In genomic region chr17:81925860-81926450, GRCh38 we compare ENCODE assay signal across 8 cellular contexts. TPM values are rescaled to one million over a fixed set of nuclear protein-coding genes. Genes with fewer than 3 reads are reported as not detected.
A peak's percentile ranks its signal among the peaks of the same experiment; 100 is the strongest.
DNase-seq lines count a peak whose midpoint lies in the region; TF ChIP-seq lines count a peak whose summit lies in the region.

No MANE protein-coding gene starts in this region.

- TF ChIP-seq POLR2A in ovary (IDR thresholded peaks at IDR 0.05): no peak

- no peaks in the 10 kb centered on the region for H3K9me3 Mint-ChIP-seq in Caco-2 (ENCODE audit: unreplicated experiment)

- H3K27ac ChIP-seq in ovary: peak overlapping the region; percentile 86 to 87

- 62 to 65% (median 62%) methylated on average over 9 to 10 of the region's 10 CpGs for WGBS in ovary, 3 donors

- intact Hi-C loops in Caco-2 (cut with micrococcal nuclease; ENCODE audit: unreplicated experiment) (loop anchor here (1.0 to 5.0 kb wide), 4 partner anchors 8 to 596 kb away; partner anchors contain the start of genes CENPX, LRRC45, PCYT2 and SIRT7), ovary (cut with DNase I) (no loop called here)

- H3K36me3 ChIP-seq in Caco-2 (ENCODE audit: control insufficient read depth, insufficient read depth, low read length) (peaks cover 2% of the 10 kb centered on the region), ovary (no peaks in the 10 kb centered on the region)

- POLR2A ChIA-PET in Caco-2 (lab: Charles Lee): interaction anchor here (0.6 to 1.7 kb wide), 8 partner anchors 8 to 112 kb away, joined by 3 to 11 read pairs (median 6); partner anchors contain the start of genes CENPX, DCXR, LRRC45 and PCYT2

- H3K27me3 ChIP-seq in Caco-2 (replicated peaks; ENCODE audit: control insufficient read depth, insufficient read depth, low read length) (no peaks in the 10 kb centered on the region), ovary (no peaks in the 10 kb centered on the region)

- H3K4me1 Mint-ChIP-seq in Caco-2 (ENCODE audit: low read depth, unreplicated experiment): peaks cover 17% of the 10 kb centered on the region

- no peaks in the 10 kb centered on the region for H3K9me3 ChIP-seq in Caco-2
- no peaks in the 10 kb centered on the region for H3K9me3 ChIP-seq in ovary

- peaks cover 30% of the 10 kb centered on the region for H3K36me3 Mint-ChIP-seq in Caco-2 (ENCODE audit: insufficient read depth, unreplicated experiment)

- H3K4me1 ChIP-seq in Caco-2 (peaks cover 14% of the 10 kb centered on the region), ovary (ENCODE audit: insufficient read depth) (peaks cover 30% of the 10 kb centered on the region)

- no peaks in the 10 kb centered on the region for H3K27me3 Mint-ChIP-seq in Caco-2 (ENCODE audit: insufficient read depth, unreplicated experiment)

- H3K4me3 Mint-ChIP-seq in Caco-2 (ENCODE audit: unreplicated experiment): peak overlapping the region; percentile 77

- CTCF ChIA-PET in Caco-2 (lab: Charles Lee): interaction anchor here (0.8 to 2.1 kb wide), 3 partner anchors 34 to 112 kb away, joined by 3 to 10 read pairs (median 10); partner anchors contain the start of genes CENPX, DCXR and LRRC45

- peak overlapping the region; percentile 85 for H3K27ac Mint-ChIP-seq in Caco-2 (ENCODE audit: unreplicated experiment)

- H3K4me3 ChIP-seq in Caco-2 (ENCODE audit: low read depth, low read length): peak overlapping the region; percentile 89
- peak overlapping the region; percentile 70 for H3K4me3 ChIP-seq in epithelial cell of esophagus (ENCODE audit: low read length)
- H3K4me3 ChIP-seq in ovary: peak overlapping the region; percentile 92

- TF ChIP-seq CTCF in Caco-2 (IDR thresholded peaks at IDR 0.05; ENCODE audit: insufficient read depth in 1 of 2, low read depth in 1 of 2, low read length in 1 of 2, severe bottlenecking in 1 of 2, unreplicated experiment in 1 of 2): no peak
- no peak for TF ChIP-seq CTCF in epithelial cell of esophagus (IDR thresholded peaks at IDR 0.05; ENCODE audit: insufficient read depth, low read depth, low read length, missing control alignments)
- TF ChIP-seq CTCF in ovary (IDR thresholded peaks at IDR 0.05): no peak

- BruUV-seq in Caco-2 (replicated peaks; lab: Mats Ljungman, UMichigan): TSS peak; percentile 37

- DNase-seq in Caco-2 (no peak), RPMI8226 (peak; percentile 32), epithelial cell of esophagus (ENCODE audit: low read depth) (no peak), ovary (peak in 1 of 5 donors; percentile 18), NCI-H2107 (lab: John Stamatoyannopoulos, UW) (no peak), T-helper 9 cell (no peak), DMS153 (lab: John Stamatoyannopoulos, UW) (no peak)
- no peak for DNase-seq in activated CD8-positive, alpha-beta memory T cell treated with anti-CD3 and anti-CD28 coated beads, Interleukin-2, amount 50 U/mL, for 48 hours

- no peak for TF ChIP-seq EP300 in ovary (IDR thresholded peaks at IDR 0.05)

RNA-seq across cellular contexts. Expression of gene MAFG, which starts 1.6 kb away (rescaled TPM):
- total RNA-seq in Caco-2 (2022) (28.9 and 29.1 TPM in 2 replicates), ovary (10 to 100 TPM; 10.6 to 21.1 (median 16.3) TPM)
- 10 to 100 TPM in 1 of 2 donors, 1 to 10 TPM in 1; 9.5 to 11.8 TPM for polyA plus RNA-seq in ovary

RNA-seq across cellular contexts. Expression of gene SIRT7, which starts 8.0 kb away (rescaled TPM):
- 55.6 and 57.4 TPM in 2 replicates for total RNA-seq in Caco-2 (2022)
- 10 to 100 TPM; 12.6 to 17.7 (median 15.5) TPM for total RNA-seq in ovary
- 10 to 100 TPM in 1 of 2 donors, 1 to 10 TPM in 1; 3.4 to 15.2 TPM for polyA plus RNA-seq in ovary

RNA-seq across cellular contexts. Expression of gene PYCR1, which starts 11.1 kb away (rescaled TPM):
- 200 and 203 TPM in 2 replicates for total RNA-seq in Caco-2 (2022)
- total RNA-seq in ovary: 100 to 1,000 TPM in 1 of 7 donors, 10 to 100 TPM in 2, 1 to 10 TPM in 4; 1.5 to 119 (median 9.4) TPM
- 1 to 10 TPM; 6.1 to 8.1 TPM for polyA plus RNA-seq in ovary

RNA-seq across cellular contexts. Expression of gene PCYT2, which starts 14.8 kb away (rescaled TPM):
- total RNA-seq in Caco-2 (2022) (125 and 151 TPM in 2 replicates), ovary (10 to 100 TPM; 12.6 to 71.4 (median 25.7) TPM)
- 10 to 100 TPM; 20.6 to 29.7 TPM for polyA plus RNA-seq in ovary

RNA-seq across cellular contexts. Expression of gene MYADML2, which starts 21.1 kb away (rescaled TPM):
- total RNA-seq in Caco-2 (2022) (not detected in 2 replicates), ovary (not detected)
- polyA plus RNA-seq in ovary: not detected
